7 cellular contexts compared by ENCODE assay signal in genomic region chr13:46893820-46894533, GRCh38. TPM values are rescaled to one million over a fixed set of nuclear protein-coding genes. Genes with fewer than 3 reads are reported as not detected.
A peak's percentile ranks its signal among the peaks of the same experiment; 100 is the strongest.
DNase-seq lines count a peak whose midpoint lies in the region; ATAC-seq and TF ChIP-seq lines count a peak whose summit lies in the region.

No MANE protein-coding gene starts in this region.

- H3K4me1 Mint-ChIP-seq in activated CD8-positive, alpha-beta T cell treated with anti-CD3 and anti-CD28 coated beads, Interleukin-2, amount 10 ng/mL, durations not matched to agents 7 days and 5 days (ENCODE audit: low read depth) = peaks cover 6% of the 10 kb centered on the region

- TF ChIP-seq CTCF in GM13976 (IDR thresholded peaks at IDR 0.05; ENCODE audit: borderline replicate concordance, control extremely low read depth, extremely low read depth, insufficient read depth, missing control alignments) = peak; percentile 68

- H3K9me3 Mint-ChIP-seq in activated CD8-positive, alpha-beta T cell treated with anti-CD3 and anti-CD28 coated beads, Interleukin-2, amount 10 ng/mL, durations not matched to agents 7 days and 5 days (ENCODE audit: insufficient read depth) = no peaks in the 10 kb centered on the region

- in situ Hi-C loops in GM13976 (cut with MboI; ENCODE audit: low sequenced_read_pairs, unreplicated experiment) = no loop called here

- no peak overlapping the region for H3K27ac Mint-ChIP-seq in activated CD8-positive, alpha-beta T cell treated with anti-CD3 and anti-CD28 coated beads, Interleukin-2, amount 10 ng/mL, durations not matched to agents 7 days and 5 days

- peak; percentile 78 for ATAC-seq in HG02623 (IDR thresholded peaks at IDR 0.05; ENCODE audit: unreplicated experiment)
- peak; percentile 95 for ATAC-seq in activated CD8-positive, alpha-beta T cell treated with anti-CD3 and anti-CD28 coated beads, Interleukin-2, amount 10 ng/mL, durations not matched to agents 7 days and 5 days

- no peaks in the 10 kb centered on the region for H3K36me3 Mint-ChIP-seq in activated CD8-positive, alpha-beta T cell treated with anti-CD3 and anti-CD28 coated beads, Interleukin-2, amount 10 ng/mL, durations not matched to agents 7 days and 5 days (ENCODE audit: low read depth)

- H3K4me3 Mint-ChIP-seq in activated CD8-positive, alpha-beta T cell treated with anti-CD3 and anti-CD28 coated beads, Interleukin-2, amount 10 ng/mL, durations not matched to agents 7 days and 5 days = peak overlapping the region; percentile 64

- CTCF ChIA-PET in activated CD8-positive, alpha-beta T cell treated with anti-CD3 and anti-CD28 coated beads, Interleukin-2, amount 10 ng/mL, durations not matched to agents 7 days and 5 days (lab: Charles Lee) = interaction anchor here (0.6 to 2.0 kb wide), 22 partner anchors 8 to 879 kb away, joined by 3 to 6 read pairs (median 4); partner anchors contain the start of gene ESD

- DNase-seq in GM13976 (ENCODE audit: low spot score) (peak; percentile 87), NCI-H69 (lab: John Stamatoyannopoulos, UW) (peak; percentile 55), medulla oblongata (ENCODE audit: extremely low spot score) (peak; percentile 87)
- peak; percentile 70 for DNase-seq in activated CD8-positive, alpha-beta T cell treated with anti-CD3 and anti-CD28 coated beads, Interleukin-2, amount 10 ng/mL, durations not matched to agents 7 days and 5 days
- DNase-seq in effector CD8-positive, alpha-beta T cell (lab: John Stamatoyannopoulos, UW) = peak; percentile 52
- DNase-seq in stimulated activated CD4-positive, alpha-beta T cell treated with anti-CD3 and anti-CD28 coated beads, TNF-alpha, amount 100 ng/mL, for 24 hours (ENCODE audit: low read depth in 3 of 3) = peak; percentile 19 to 62 (median 48)

- POLR2A ChIA-PET in activated CD8-positive, alpha-beta T cell treated with anti-CD3 and anti-CD28 coated beads, Interleukin-2, amount 10 ng/mL, durations not matched to agents 7 days and 5 days (lab: Charles Lee) = no interaction called here

- peaks cover 64% of the 10 kb centered on the region for H3K27me3 Mint-ChIP-seq in activated CD8-positive, alpha-beta T cell treated with anti-CD3 and anti-CD28 coated beads, Interleukin-2, amount 10 ng/mL, durations not matched to agents 7 days and 5 days (ENCODE audit: low read depth)

RNA-seq across cellular contexts. Expression of gene HTR2A, which starts 2.9 kb away (rescaled TPM):
- total RNA-seq in activated CD8-positive, alpha-beta T cell treated with anti-CD3 and anti-CD28 coated beads, Interleukin-2, amount 10 ng/mL, durations not matched to agents 7 days and 5 days = not detected

Comparison
In these comparisons a context has a peak if more than half of its experiments do, and no peak if none do; other contexts are left out.
1. Peak in every context shown above with its lines: DNase-seq and ATAC-seq.